1 cellular context compared by ENCODE assay signal in genomic region chr11:10514713-10515112, GRCh38.
TF ChIP-seq lines count a peak whose summit lies in the region.

No MANE protein-coding gene starts in this region.

TF ChIP-seq in IMR-90, 13 proteins besides CTCF, POLR2A, EP300 and RAD21 (continued from another document):
- no peak for TF ChIP-seq ELK1 (IDR thresholded peaks at IDR 0.05; ENCODE audit: borderline replicate concordance, low read depth, low read length)
- no peak for TF ChIP-seq FOS (IDR thresholded peaks at IDR 0.05; ENCODE audit: low read depth, low read length)
